10 cellular contexts compared by ENCODE assay signal in the genomic region with DNA sequence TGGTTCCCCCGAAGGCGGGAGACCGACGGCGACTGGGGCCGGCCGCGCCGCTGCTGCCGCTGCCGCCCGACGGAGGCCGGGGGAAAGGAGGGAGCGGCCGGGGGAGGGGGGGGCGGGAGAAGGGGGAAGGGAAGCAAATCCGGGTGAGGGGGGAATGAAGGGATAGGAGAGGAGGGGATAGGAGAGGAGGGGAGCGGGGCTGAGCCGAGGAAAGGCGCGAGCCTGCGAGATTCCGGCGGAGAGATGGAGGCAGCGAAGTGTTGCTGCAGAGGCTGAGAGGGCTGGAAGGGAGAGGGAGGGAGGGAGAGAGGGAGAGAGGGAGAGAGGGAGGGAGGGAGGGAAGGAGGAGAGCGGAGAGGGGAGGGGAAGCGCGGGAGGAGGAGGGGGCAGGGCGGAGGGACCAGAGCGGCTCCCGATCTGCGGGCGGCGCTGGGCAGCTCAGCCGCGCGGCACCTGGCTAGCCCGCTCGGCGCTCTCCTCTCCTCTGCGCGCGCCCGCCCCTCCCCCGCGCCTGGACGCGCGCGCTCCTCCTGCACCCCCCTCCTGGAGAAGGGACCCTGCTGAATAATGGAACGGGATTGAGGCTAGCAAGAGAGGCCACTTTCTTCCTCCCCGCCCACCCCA. TPM values are rescaled to one million over a fixed set of nuclear protein-coding genes. Genes with fewer than 3 reads are reported as not detected.
DNase-seq lines count a peak whose midpoint lies in the region; ATAC-seq and TF ChIP-seq lines count a peak whose summit lies in the region.
"Had no signal": no experiment of that assay in that cellular context is flagged by ENCODE, and none has a peak within 500 bp of the region (broad histone marks: within the 10 kb centered on the region; RNA-seq: fewer than 3 reads in every experiment).

No MANE protein-coding gene starts in this region.

- peak overlapping the region; percentile 91 for H3K4me3 Mint-ChIP-seq in neural progenitor cell
- H3K4me3 Mint-ChIP-seq in osteocyte (ENCODE audit: unreplicated experiment) = no peak overlapping the region
- no peak overlapping the region for H3K4me3 Mint-ChIP-seq in chondrocyte (ENCODE audit: unreplicated experiment)

- no peak for ATAC-seq in HG02610 (IDR thresholded peaks at IDR 0.05; ENCODE audit: unreplicated experiment)

- no peak overlapping the region for H3K27ac ChIP-seq in esophagus squamous epithelium
- no peak overlapping the region for H3K27ac ChIP-seq in neural progenitor cell

- H2AFZ ChIP-seq in neural progenitor cell (replicated peaks) = no peak overlapping the region

- H3K27ac Mint-ChIP-seq in neural progenitor cell = no peak overlapping the region
- no peak overlapping the region for H3K27ac Mint-ChIP-seq in osteocyte (ENCODE audit: unreplicated experiment)
- H3K27ac Mint-ChIP-seq in chondrocyte (ENCODE audit: unreplicated experiment) = no peak overlapping the region

- 1 to 3% methylated on average over 15 to 30 of the region's 53 CpGs for whole genome bisulfite sequencing in esophagus squamous epithelium, 2 donors

- intact Hi-C loops in esophagus squamous epithelium (cut with DNase I) = no loop called here

- H3K4me3 ChIP-seq in esophagus squamous epithelium = peak overlapping the region in 3 of 4 donors; percentile 28 to 53 (median 32)
- peak overlapping the region; percentile 80 for H3K4me3 ChIP-seq in neural progenitor cell

- peaks cover 26% of the 10 kb centered on the region for H3K4me1 Mint-ChIP-seq in neural progenitor cell
- peaks cover 14% of the 10 kb centered on the region for H3K4me1 Mint-ChIP-seq in osteocyte (ENCODE audit: unreplicated experiment)
- H3K4me1 Mint-ChIP-seq in chondrocyte (ENCODE audit: low read depth) = peaks cover 3% of the 10 kb centered on the region

- peak; percentile 70 for DNase-seq in COR-L47 (lab: John Stamatoyannopoulos, UW)
- DNase-seq in NCI-H1930 (lab: John Stamatoyannopoulos, UW) = peak; percentile 25 to 66
- DNase-seq in esophagus squamous epithelium (lab: John Stamatoyannopoulos, UW) = no peak
- DNase-seq in neural progenitor cell (ENCODE audit: low spot score) = peak; percentile 86
- no peak for DNase-seq in osteocyte (ENCODE audit: extremely low spot score, unreplicated experiment)
- no peak for DNase-seq in stimulated activated CD4-positive, alpha-beta T cell treated with anti-CD3 and anti-CD28 coated beads, Interleukin-15, amount 100 ng/mL, for 24 hours
- no peak for DNase-seq in chondrocyte (ENCODE audit: low spot score)
- DNase-seq: activated gamma-delta T cell treated with Interleukin-2 at 50 U/mL for 16 hours; stimulated activated CD4-positive, alpha-beta T cell treated with anti-CD3 and anti-CD28 coated beads, Interleukin-2, amount 100 ng/mL, for 24 hours had no signal

- H3K4me1 ChIP-seq in esophagus squamous epithelium (peaks cover 0 to 18% (median 5%) of the 10 kb centered on the region in 3 donors), neural progenitor cell (peaks cover 16% of the 10 kb centered on the region)

- H3K27me3 Mint-ChIP-seq in neural progenitor cell (ENCODE audit: insufficient read depth, low read depth) (peaks cover 4% of the 10 kb centered on the region), osteocyte (ENCODE audit: unreplicated experiment) (peaks cover 24% of the 10 kb centered on the region), chondrocyte (ENCODE audit: low read depth) (peaks cover 32% of the 10 kb centered on the region)

- peak overlapping the region; percentile 90 for H3K4me2 ChIP-seq in neural progenitor cell

- H3K27me3 ChIP-seq in esophagus squamous epithelium = peaks cover 0 to 97% (median 7%) of the 10 kb centered on the region in 4 donors
- peaks cover 69% of the 10 kb centered on the region for H3K27me3 ChIP-seq in neural progenitor cell

- peaks cover 20% of the 10 kb centered on the region for H3F3A ChIP-seq in neural progenitor cell (ENCODE audit: low read depth)

- TF ChIP-seq CTCF in esophagus squamous epithelium (IDR thresholded peaks at IDR 0.05) (no peak), neural progenitor cell (IDR thresholded peaks at IDR 0.05) (no peak), osteocyte (IDR thresholded peaks at IDR 0.05) (no peak), chondrocyte (IDR thresholded peaks at IDR 0.05) (no peak)

- no peaks in the 10 kb centered on the region for H3K36me3 Mint-ChIP-seq in neural progenitor cell
- no peaks in the 10 kb centered on the region for H3K36me3 Mint-ChIP-seq in osteocyte (ENCODE audit: unreplicated experiment)
- H3K36me3 Mint-ChIP-seq in chondrocyte (ENCODE audit: low read depth) = no peaks in the 10 kb centered on the region

- H3K9me3 Mint-ChIP-seq in neural progenitor cell (no peaks in the 10 kb centered on the region), osteocyte (ENCODE audit: unreplicated experiment) (no peaks in the 10 kb centered on the region), chondrocyte (ENCODE audit: low read depth) (no peaks in the 10 kb centered on the region)

- no peak for TF ChIP-seq POLR2A in esophagus squamous epithelium (IDR thresholded peaks at IDR 0.05)

- H3K9me3 ChIP-seq in esophagus squamous epithelium (no peaks in the 10 kb centered on the region), neural progenitor cell (ENCODE audit: low read depth) (no peaks in the 10 kb centered on the region)

- H3K9ac ChIP-seq in neural progenitor cell = no peak overlapping the region

- H3K79me2 ChIP-seq in neural progenitor cell (ENCODE audit: low read depth) = no peaks in the 10 kb centered on the region

- no peaks in the 10 kb centered on the region for H3K36me3 ChIP-seq in esophagus squamous epithelium
- H3K36me3 ChIP-seq in neural progenitor cell = no peaks in the 10 kb centered on the region

- H4K20me1 ChIP-seq in neural progenitor cell (ENCODE audit: low read depth) = peaks cover 22% of the 10 kb centered on the region

RNA-seq across cellular contexts. Expression of gene SLC22A12, which starts 52.4 kb away (rescaled TPM):
- total RNA-seq in esophagus squamous epithelium = not detected
- total RNA-seq in neural progenitor cell (ENCODE audit: low replicate concordance) = not detected in 2 replicates
- total RNA-seq in osteocyte = not detected in 2 replicates
- not detected in 3 replicates for total RNA-seq in chondrocyte

Comparison
In these comparisons a context has a peak if more than half of its experiments do, and no peak if none do; other contexts are left out.
1. DNase-seq: peak in COR-L47 (single experiment), NCI-H1930 (2 of 2) and neural progenitor cell (single experiment); none in esophagus squamous epithelium (single experiment), osteocyte (single experiment), stimulated activated CD4-positive, alpha-beta T cell treated with anti-CD3 and anti-CD28 coated beads, Interleukin-15, amount 100 ng/mL, for 24 hours (single experiment) and chondrocyte (single experiment).